6 cellular contexts compared by ENCODE assay signal in the genomic region with DNA sequence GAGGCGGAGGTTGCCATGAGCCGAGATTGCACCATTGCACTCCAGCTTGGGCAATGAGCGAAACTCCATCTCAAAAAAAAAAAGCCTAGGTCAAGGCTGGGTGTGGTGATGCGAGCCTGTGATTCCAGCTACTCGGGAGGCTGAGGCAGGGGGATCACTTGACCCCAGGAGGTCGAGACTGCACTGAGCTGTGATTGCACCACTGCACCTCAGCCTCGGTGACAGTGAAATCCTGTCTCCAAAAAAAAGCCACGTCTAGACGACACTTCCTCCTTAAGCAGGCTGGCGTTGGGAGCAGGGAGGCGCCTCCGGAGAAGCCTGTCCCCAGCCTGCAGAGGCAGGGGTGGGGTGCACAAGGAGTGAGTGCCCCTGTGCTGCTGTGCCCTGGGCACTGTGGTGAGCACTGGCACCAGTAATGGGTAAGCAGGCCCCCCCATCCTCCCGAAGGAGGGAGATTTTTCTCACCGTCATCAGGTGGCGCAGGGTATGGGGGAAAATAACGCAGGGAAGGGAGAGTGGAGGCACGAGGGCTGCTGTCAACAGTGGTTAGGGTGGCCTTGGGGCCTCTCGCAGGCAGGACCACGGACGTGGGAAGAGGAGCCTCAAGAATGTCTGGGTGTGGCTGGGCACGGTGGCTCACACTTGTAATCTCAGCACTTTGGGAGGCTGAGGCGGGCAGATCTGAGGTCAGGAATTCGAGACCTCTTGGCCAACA. TPM values are rescaled to one million over a fixed set of nuclear protein-coding genes. Genes with fewer than 3 reads are reported as not detected.
A peak's percentile ranks its signal among the peaks of the same experiment; 100 is the strongest.
DNase-seq lines count a peak whose midpoint lies in the region.

No MANE protein-coding gene starts in this region.

- DNase-seq in MG63 (peak; percentile 50), NCI-H2107 treated with DMSO at 0.1 percent for 48 hours (lab: John Stamatoyannopoulos, UW; ENCODE audit: unreplicated experiment) (no peak), SHP77 (lab: John Stamatoyannopoulos, UW) (no peak), NCI-H187 treated with DMSO at 0.1 percent for 48 hours (lab: John Stamatoyannopoulos, UW) (no peak)
- DNase-seq in activated T-cell treated with anti-CD3 and anti-CD28 coated beads, Interleukin-2, amount 50 U/mL, for 48 hours, result peak; percentile 83 to 85
- DNase-seq in stimulated activated CD4-positive, alpha-beta T cell treated with anti-CD3 and anti-CD28 coated beads, Interleukin-2, amount 100 ng/mL, for 24 hours, result peak; percentile 67 to 73

- peaks cover 87% of the 10 kb centered on the region for H3K36me3 ChIP-seq in MG63

- H3K27me3 ChIP-seq in MG63, result no peaks in the 10 kb centered on the region

- H3K4me3 ChIP-seq in MG63, result no peak overlapping the region

- no peaks in the 10 kb centered on the region for H3K9me3 ChIP-seq in MG63

RNA-seq across cellular contexts. Expression of a gene that starts 0.7 kb away (rescaled TPM):
- total RNA-seq in MG63 (2014; rRNA removed; shearing (Covaris generic); ENCODE audit: low replicate concordance), result 2.0 and 5.9 TPM in 2 replicates

RNA-seq across cellular contexts. Expression of a gene that starts 6.0 kb away (rescaled TPM):
- 128 and 155 TPM in 2 replicates for total RNA-seq in MG63 (2014; rRNA removed; shearing (Covaris generic); ENCODE audit: low replicate concordance)

RNA-seq across cellular contexts. Expression of a gene that starts 7.5 kb away (rescaled TPM):
- 677 and 743 TPM in 2 replicates for total RNA-seq in MG63 (2014; rRNA removed; shearing (Covaris generic); ENCODE audit: low replicate concordance)

RNA-seq across cellular contexts. Expression of a gene that starts 9.7 kb away (rescaled TPM):
- not detected in 2 replicates for total RNA-seq in MG63 (2014; rRNA removed; shearing (Covaris generic); ENCODE audit: low replicate concordance)

RNA-seq across cellular contexts. Expression of a gene that starts 26.1 kb away (rescaled TPM):
- total RNA-seq in MG63 (2014; rRNA removed; shearing (Covaris generic); ENCODE audit: low replicate concordance), result 22.5 and 28.9 TPM in 2 replicates

Comparison
In these comparisons a context has a peak if more than half of its experiments do, and no peak if none do; other contexts are left out.
1. DNase-seq: peak in MG63 (single experiment), activated T-cell treated with anti-CD3 and anti-CD28 coated beads, Interleukin-2, amount 50 U/mL, for 48 hours (2 of 2) and stimulated activated CD4-positive, alpha-beta T cell treated with anti-CD3 and anti-CD28 coated beads, Interleukin-2, amount 100 ng/mL, for 24 hours (2 of 2); none in NCI-H2107 treated with DMSO at 0.1 percent for 48 hours (single experiment), SHP77 (0 of 2) and NCI-H187 treated with DMSO at 0.1 percent for 48 hours (single experiment).